ENCODE assay signal across 12 cellular contexts in genomic region chr19:24048261-24048660, GRCh38.
"Had no signal": no experiment of that assay in that cellular context is flagged by ENCODE, and none has a peak within 500 bp of the region (broad histone marks: within the 10 kb centered on the region; RNA-seq: fewer than 3 reads in every experiment).

No MANE protein-coding gene starts in this region.

- H3K4me1 ChIP-seq: adrenal gland, esophagus squamous epithelium, psoas muscle had no signal

- H3K4me3 Mint-ChIP-seq: activated CD8-positive, alpha-beta memory T cell treated with anti-CD3 and anti-CD28 coated beads, Interleukin-2, amount 10 ng/mL, durations not matched to agents 7 days and 5 days; activated T-cell treated with anti-CD3 and anti-CD28 coated beads, Interleukin-2, amount 50 U/mL, for 24 hours; immature natural killer cell; stimulated activated effector memory CD8-positive, alpha-beta T cell treated with anti-CD3 and anti-CD28 coated beads, Interleukin-12 subunit alpha, Interleukin-12 subunit beta, amount 100 ng/mL, for 72 hours; T-helper 2 cell treated with Interferon-gamma antibody and Interleukin-4, amounts not matched to agents 5 μg/mL and 100 μg/mL, for 36 hours had no signal

- H3K27ac ChIP-seq: adrenal gland, esophagus squamous epithelium, psoas muscle had no signal

- DNase-seq: activated CD4-positive, CD25-positive, alpha-beta regulatory T cell treated with anti-CD3 and anti-CD28 coated beads, Interleukin-2, amount 50 U/mL, for 72 hours; activated CD8-positive, alpha-beta memory T cell treated with anti-CD3 and anti-CD28 coated beads, Interleukin-2, amount 10 ng/mL, durations not matched to agents 7 days and 5 days; activated effector memory CD4-positive, alpha-beta T cell treated with Interleukin-2 at 50 U/mL for 16 hours; activated naive CD4-positive, alpha-beta T cell treated with anti-CD3 and anti-CD28 coated beads, Interleukin-2, amount 50 U/mL, for 16 hours; activated T-cell treated with anti-CD3 and anti-CD28 coated beads, Interleukin-2, amount 50 U/mL, for 24 hours; adrenal gland; esophagus squamous epithelium; immature natural killer cell; psoas muscle; stimulated activated CD4-positive, alpha-beta T cell treated with anti-CD3 and anti-CD28 coated beads, Interleukin-12 subunit alpha, Interleukin-12 subunit beta, amount 100 ng/mL, for 4 hours had no signal

- H3K27me3 ChIP-seq: adrenal gland, esophagus squamous epithelium had no signal

- H3K27me3 Mint-ChIP-seq: activated CD8-positive, alpha-beta memory T cell treated with anti-CD3 and anti-CD28 coated beads, Interleukin-2, amount 10 ng/mL, durations not matched to agents 7 days and 5 days; activated T-cell treated with anti-CD3 and anti-CD28 coated beads, Interleukin-2, amount 50 U/mL, for 24 hours had no signal

- ATAC-seq: activated CD8-positive, alpha-beta memory T cell treated with anti-CD3 and anti-CD28 coated beads, Interleukin-2, amount 10 ng/mL, durations not matched to agents 7 days and 5 days; psoas muscle; stimulated activated effector memory CD8-positive, alpha-beta T cell treated with anti-CD3 and anti-CD28 coated beads, Interleukin-12 subunit alpha, Interleukin-12 subunit beta, amount 100 ng/mL, for 72 hours had no signal

- H3K9me3 Mint-ChIP-seq: activated T-cell treated with anti-CD3 and anti-CD28 coated beads, Interleukin-2, amount 50 U/mL, for 24 hours; immature natural killer cell; stimulated activated effector memory CD8-positive, alpha-beta T cell treated with anti-CD3 and anti-CD28 coated beads, Interleukin-12 subunit alpha, Interleukin-12 subunit beta, amount 100 ng/mL, for 72 hours; T-helper 2 cell treated with Interferon-gamma antibody and Interleukin-4, amounts not matched to agents 5 μg/mL and 100 μg/mL, for 36 hours had no signal

- H3K4me3 ChIP-seq: adrenal gland, esophagus squamous epithelium, psoas muscle had no signal

- H3K27ac Mint-ChIP-seq: activated CD8-positive, alpha-beta memory T cell treated with anti-CD3 and anti-CD28 coated beads, Interleukin-2, amount 10 ng/mL, durations not matched to agents 7 days and 5 days; activated T-cell treated with anti-CD3 and anti-CD28 coated beads, Interleukin-2, amount 50 U/mL, for 24 hours; stimulated activated effector memory CD8-positive, alpha-beta T cell treated with anti-CD3 and anti-CD28 coated beads, Interleukin-12 subunit alpha, Interleukin-12 subunit beta, amount 100 ng/mL, for 72 hours; T-helper 2 cell treated with Interferon-gamma antibody and Interleukin-4, amounts not matched to agents 5 μg/mL and 100 μg/mL, for 36 hours had no signal

- H3K9me3 ChIP-seq: adrenal gland, esophagus squamous epithelium, psoas muscle had no signal
